Comparison of ENCODE assay signal across 1 cellular context in genomic region chr6:130696806-130697205, GRCh38.
TF ChIP-seq lines count a peak whose summit lies in the region.

No MANE protein-coding gene starts in this region.

TF ChIP-seq in HCT116, 20 proteins besides CTCF, POLR2A, EP300 and RAD21:
- TF ChIP-seq REST (IDR thresholded peaks at IDR 0.05; ENCODE audit: low read depth) (no peak), EZH2phosphoT487 (IDR thresholded peaks at IDR 0.05; ENCODE audit: borderline replicate concordance) (no peak), SP1 (IDR thresholded peaks at IDR 0.05; ENCODE audit: low read depth) (no peak), MAX (IDR thresholded peaks at IDR 0.05) (no peak), ZFX (IDR thresholded peaks at IDR 0.05) (no peak), CEBPB (IDR thresholded peaks at IDR 0.05; ENCODE audit: low read depth) (no peak), ELF1 (IDR thresholded peaks at IDR 0.05; ENCODE audit: borderline replicate concordance, low read depth) (no peak), POLR2AphosphoS5 (IDR thresholded peaks at IDR 0.05; ENCODE audit: low read depth, low read length) (no peak), YY1 (IDR thresholded peaks at IDR 0.05; ENCODE audit: extremely low read depth, insufficient replicate concordance, low read depth, low read length) (no peak)
TF ChIP-seq in HCT116: peak in this region for 0.
